ENCODE assay signal across 9 cellular contexts in genomic region chr22:35739642-35740041, GRCh38. TPM values are rescaled to one million over a fixed set of nuclear protein-coding genes. Genes with fewer than 3 reads are reported as not detected.
DNase-seq lines count a peak whose midpoint lies in the region; ATAC-seq and TF ChIP-seq lines count a peak whose summit lies in the region.
"Had no signal": no experiment of that assay in that cellular context is flagged by ENCODE, and none has a peak within 500 bp of the region (broad histone marks: within the 10 kb centered on the region; RNA-seq: fewer than 3 reads in every experiment).

No MANE protein-coding gene starts in this region.

- TF ChIP-seq POLR2A in Peyer's patch (IDR thresholded peaks at IDR 0.05) = no peak

- H3K4me3 Mint-ChIP-seq in CD4-positive, CD25-positive, alpha-beta regulatory T cell = no peak overlapping the region
- H3K4me3 Mint-ChIP-seq in chondrocyte (ENCODE audit: unreplicated experiment) = no peak overlapping the region

- peaks cover 28% of the 10 kb centered on the region for H3K27me3 Mint-ChIP-seq in CD4-positive, CD25-positive, alpha-beta regulatory T cell
- no peaks in the 10 kb centered on the region for H3K27me3 Mint-ChIP-seq in chondrocyte (ENCODE audit: low read depth)

- no peaks in the 10 kb centered on the region for H3K9me3 Mint-ChIP-seq in CD4-positive, CD25-positive, alpha-beta regulatory T cell
- no peaks in the 10 kb centered on the region for H3K9me3 Mint-ChIP-seq in chondrocyte (ENCODE audit: low read depth)

- DNase-seq in CD4-positive, CD25-positive, alpha-beta regulatory T cell = peak in 2 of 3 donors; percentile 4 to 5
- no peak for DNase-seq in HFF-Myc (ENCODE audit: extremely low read depth, low read depth)
- no peak for DNase-seq in chondrocyte (ENCODE audit: low spot score)
- no peak for DNase-seq in mucosa of descending colon
- DNase-seq in RKO (ENCODE audit: low spot score) = no peak
- no peak for DNase-seq in Peyer's patch
- no peak for DNase-seq in amygdala (lab: John Stamatoyannopoulos, UW)
- DNase-seq: occipital lobe had no signal

- intact Hi-C loops in mucosa of descending colon (cut with DNase I, micrococcal nuclease) = no loop called here

- H3K4me1 Mint-ChIP-seq in CD4-positive, CD25-positive, alpha-beta regulatory T cell = no peaks in the 10 kb centered on the region
- H3K4me1 Mint-ChIP-seq in chondrocyte (ENCODE audit: low read depth) = peaks cover 25% of the 10 kb centered on the region

- no peak overlapping the region for H3K4me3 ChIP-seq in CD4-positive, CD25-positive, alpha-beta regulatory T cell (ENCODE audit: low read depth, low read length)
- H3K4me3 ChIP-seq in HFF-Myc (replicated peaks; ENCODE audit: low read depth, low read length) = no peak overlapping the region
- H3K4me3 ChIP-seq in mucosa of descending colon = no peak overlapping the region
- no peak overlapping the region for H3K4me3 ChIP-seq in Peyer's patch

- no peak for ATAC-seq in CD4-positive, CD25-positive, alpha-beta regulatory T cell (ENCODE audit: low read depth in 2 of 2)
- peak; percentile 25 for ATAC-seq in mucosa of descending colon
- ATAC-seq in GM21737 (IDR thresholded peaks at IDR 0.05; ENCODE audit: unreplicated experiment) = no peak

- no peaks in the 10 kb centered on the region for H3K36me3 ChIP-seq in CD4-positive, CD25-positive, alpha-beta regulatory T cell (ENCODE audit: control insufficient read depth, insufficient read depth, low read length)
- no peaks in the 10 kb centered on the region for H3K36me3 ChIP-seq in mucosa of descending colon (ENCODE audit: low read depth)
- peaks cover 0 to 16% (median 0%) of the 10 kb centered on the region in 3 donors for H3K36me3 ChIP-seq in Peyer's patch

- H3K27me3 ChIP-seq in CD4-positive, CD25-positive, alpha-beta regulatory T cell (ENCODE audit: control insufficient read depth, insufficient read depth, low read length) = no peaks in the 10 kb centered on the region
- no peaks in the 10 kb centered on the region for H3K27me3 ChIP-seq in Peyer's patch

- peak; percentile 15 for TF ChIP-seq CTCF in HFF-Myc (IDR thresholded peaks at IDR 0.05; ENCODE audit: low read depth, low read length, missing control alignments)
- TF ChIP-seq CTCF in chondrocyte (IDR thresholded peaks at IDR 0.05) = peak; percentile 55
- TF ChIP-seq CTCF in mucosa of descending colon (IDR thresholded peaks at IDR 0.05) = no peak
- TF ChIP-seq CTCF in Peyer's patch (IDR thresholded peaks at IDR 0.05) = peak in 2 of 6 experiments; percentile 33 to 36

- H3K4me1 ChIP-seq in CD4-positive, CD25-positive, alpha-beta regulatory T cell (ENCODE audit: control insufficient read depth, insufficient read depth, low read length, poor library complexity, severe bottlenecking) = no peaks in the 10 kb centered on the region
- no peaks in the 10 kb centered on the region for H3K4me1 ChIP-seq in mucosa of descending colon (ENCODE audit: low read depth)
- no peaks in the 10 kb centered on the region for H3K4me1 ChIP-seq in Peyer's patch

- H3K36me3 Mint-ChIP-seq in CD4-positive, CD25-positive, alpha-beta regulatory T cell = no peaks in the 10 kb centered on the region
- H3K36me3 Mint-ChIP-seq in chondrocyte (ENCODE audit: low read depth) = peaks cover 41% of the 10 kb centered on the region

- H3K27ac ChIP-seq in CD4-positive, CD25-positive, alpha-beta regulatory T cell (ENCODE audit: insufficient read depth, low read length, poor library complexity, severe bottlenecking) = no peak overlapping the region
- no peak overlapping the region for H3K27ac ChIP-seq in Peyer's patch

- H3K9me3 ChIP-seq in CD4-positive, CD25-positive, alpha-beta regulatory T cell (ENCODE audit: control insufficient read depth in 2 of 2, low read length in 2 of 2) = no peaks in the 10 kb centered on the region
- H3K9me3 ChIP-seq in mucosa of descending colon (no peaks in the 10 kb centered on the region), Peyer's patch (no peaks in the 10 kb centered on the region)

- H3K27ac Mint-ChIP-seq in CD4-positive, CD25-positive, alpha-beta regulatory T cell = no peak overlapping the region
- H3K27ac Mint-ChIP-seq in chondrocyte (ENCODE audit: unreplicated experiment) = no peak overlapping the region

RNA-seq across cellular contexts. Expression of gene APOL5, which starts 22.0 kb away (rescaled TPM):
- total RNA-seq in CD4-positive, CD25-positive, alpha-beta regulatory T cell = not detected
- not detected for polyA plus RNA-seq in CD4-positive, CD25-positive, alpha-beta regulatory T cell
- total RNA-seq in chondrocyte (not detected in 3 replicates), mucosa of descending colon (not detected), Peyer's patch (not detected)
- total RNA-seq: occipital lobe had no signal

Comparison
In these comparisons a context has a peak if more than half of its experiments do, and no peak if none do; other contexts are left out.
1. DNase-seq: peak in CD4-positive, CD25-positive, alpha-beta regulatory T cell (2 of 3); none in HFF-Myc (single experiment), chondrocyte (single experiment), mucosa of descending colon (0 of 3), RKO (single experiment), Peyer's patch (0 of 3) and amygdala (0 of 56).